18 cellular contexts compared by ENCODE assay signal in the genomic region with DNA sequence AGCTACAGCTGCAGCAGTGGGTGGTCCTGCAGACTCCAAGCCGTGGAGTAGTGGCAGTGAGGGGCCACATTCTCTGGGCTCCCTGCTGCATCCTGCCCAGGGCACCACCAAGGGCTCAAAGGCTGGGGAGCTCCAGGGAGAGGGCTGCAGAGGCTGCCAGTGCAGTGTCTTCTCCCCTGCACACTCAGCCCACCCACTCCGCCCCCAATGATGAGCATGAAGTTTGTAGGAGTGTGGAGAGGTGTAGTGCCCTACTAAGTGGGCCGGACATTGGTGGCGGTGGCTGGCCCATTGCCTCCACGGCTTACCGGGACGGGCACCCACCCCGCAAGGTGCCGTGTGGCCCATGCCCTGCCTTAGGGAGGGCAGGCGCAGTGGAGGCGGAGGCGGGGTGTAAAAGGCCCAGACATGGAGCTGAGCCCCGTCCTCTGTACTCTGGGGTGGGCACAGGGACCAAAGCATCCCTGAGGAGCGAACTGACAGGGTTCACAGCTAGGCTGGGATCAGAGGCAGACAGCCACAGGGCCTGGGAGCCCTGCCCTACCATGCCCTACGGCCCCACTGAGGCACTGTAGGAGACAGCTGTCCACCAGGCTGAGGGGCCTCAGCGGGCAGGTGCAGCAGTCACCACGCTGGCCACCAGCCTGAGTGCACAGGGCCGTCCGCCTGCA. TPM values are rescaled to one million over a fixed set of nuclear protein-coding genes. Genes with fewer than 3 reads are reported as not detected.
DNase-seq lines count a peak whose midpoint lies in the region; ATAC-seq, FAIRE-seq and TF ChIP-seq lines count a peak whose summit lies in the region.
"Had no signal": no experiment of that assay in that cellular context is flagged by ENCODE, and none has a peak within 500 bp of the region (broad histone marks: within the 10 kb centered on the region; RNA-seq: fewer than 3 reads in every experiment).

No MANE protein-coding gene starts in this region.

- H3K27ac ChIP-seq in ascending aorta (peak overlapping the region; percentile 26 to 56), HepG2 (ENCODE audit: extremely low read length, insufficient read depth, low read length) (no peak overlapping the region), upper lobe of right lung (no peak overlapping the region)
- H3K27ac ChIP-seq: A549, PC-9 had no signal

- no TSS peak for BruUV-seq in HepG2 (replicated peaks; lab: Mats Ljungman, UMichigan)

- H4K20me1 ChIP-seq in HepG2 (ENCODE audit: insufficient read depth, low read length), result no peaks in the 10 kb centered on the region; the same call in 1 of the 2 replicates

- no peak overlapping the region for H3K4me3 ChIP-seq in BE2C (ENCODE audit: low read depth, low read length)
- H3K4me3 ChIP-seq in ascending aorta, result no peak overlapping the region
- no peak overlapping the region for H3K4me3 ChIP-seq in HepG2 (replicated peaks in 1 of 3; ENCODE audit: insufficient read depth in 1 of 3, low read depth in 2 of 3, low read length in 3 of 3)
- no peak overlapping the region for H3K4me3 ChIP-seq in upper lobe of right lung
- H3K4me3 ChIP-seq: A549, PC-9 had no signal

- FAIRE-seq in HepG2 (lab: Jason Lieb, UNC), result no peak
- FAIRE-seq: A549, G401.6, GM12892, GM19239 had no signal

- POLR2A ChIA-PET in HepG2 (lab: Yijun Ruan, JAX), result no interaction called here

- no peak overlapping the region for H3K4me2 ChIP-seq in HepG2 (ENCODE audit: low read depth, low read length)
- H3K4me2 ChIP-seq: A549, PC-9 had no signal

- H3K4me1 ChIP-seq in BE2C (peaks cover 72% of the 10 kb centered on the region), ascending aorta (peaks cover 24 to 56% of the 10 kb centered on the region in 2 donors), HepG2 (ENCODE audit: insufficient read depth, low read length) (peaks cover 43% of the 10 kb centered on the region), upper lobe of right lung (peaks cover 44% of the 10 kb centered on the region)
- H3K4me1 ChIP-seq: A549 had no signal

- no peaks in the 10 kb centered on the region for H3K27me3 ChIP-seq in BE2C
- H3K27me3 ChIP-seq in ascending aorta, result no peaks in the 10 kb centered on the region
- 0 out of 5 replicates have a peak, but pooled peaks cover 0 to 1% of the 10 kb centered on the region in 2 experiments for H3K27me3 ChIP-seq in HepG2 (ENCODE audit: control insufficient read depth in 1 of 2, insufficient read depth in 2 of 2, low read length in 2 of 2)
- no peaks in the 10 kb centered on the region for H3K27me3 ChIP-seq in upper lobe of right lung

- CTCF ChIA-PET in HepG2 (lab: Yijun Ruan, JAX; ENCODE audit: low intra/inter-chr PET ratio, low total read pairs), result no interaction called here

- no peak overlapping the region for H3K9ac ChIP-seq in HepG2 (ENCODE audit: insufficient read depth, low read depth, low read length)

- H3K79me2 ChIP-seq in HepG2 (ENCODE audit: insufficient read depth, low read length), result peaks cover 3% of the 10 kb centered on the region

- WGBS in HepG2 (ENCODE audit: low lambda C conversion rate), result 95% methylated on average over 11 of the region's 19 CpGs

- ATAC-seq in HepG2 (no peak), upper lobe of right lung (no peak)

- in situ Hi-C loops in HepG2 (cut with HindIII; ENCODE audit: extremely low pct_ligation_motif_present, low pct_unique_long_range_greater_than_20kb), result no loop called here

- peak; percentile 10 for DNase-seq in BE2C
- DNase-seq in ascending aorta (ENCODE audit: low spot score in 2 of 2), result no peak
- no peak for DNase-seq in HepG2 (ENCODE audit: low spot score)
- DNase-seq in posterior vena cava (ENCODE audit: low spot score), result peak; percentile 56
- DNase-seq in foreskin melanocyte, result no peak
- DNase-seq in DMS 273 treated with DMSO at 0.1 percent for 48 hours (lab: John Stamatoyannopoulos, UW), result no peak
- DNase-seq in upper lobe of right lung, result no peak
- no peak for DNase-seq in activated CD4-positive, CD25-positive, alpha-beta regulatory T cell (lab: John Stamatoyannopoulos, UW)
- DNase-seq: CD4-positive, CD25-positive, alpha-beta regulatory T cell; KG1; NCI-H1092 treated with DMSO at 0.1 percent for 48 hours; NCI-H1694 treated with DMSO at 0.1 percent for 48 hours; NCI-H774; PC-9 had no signal

- no peak for TF ChIP-seq POLR2A in HepG2 (IDR thresholded peaks at IDR 0.05; ENCODE audit: insufficient read depth in 1 of 2, low read depth in 2 of 2, low read length in 2 of 2)

- TF ChIP-seq EP300 in HepG2 (IDR thresholded peaks at IDR 0.05; ENCODE audit: low read depth in 2 of 2, low read length in 2 of 2), result no peak
- no peak for TF ChIP-seq EP300 in HepG2 (CRISPR knock-in tag; IDR thresholded peaks at IDR 0.05; ENCODE audit: borderline replicate concordance)

- no peak for TF ChIP-seq RAD21 in HepG2 (CRISPR knock-in tag; IDR thresholded peaks at IDR 0.05)

- H3K9me3 ChIP-seq in BE2C (no peaks in the 10 kb centered on the region; the same call in 1 of the 2 replicates), ascending aorta (no peaks in the 10 kb centered on the region), HepG2 (ENCODE audit: low read length) (no peaks in the 10 kb centered on the region), upper lobe of right lung (no peaks in the 10 kb centered on the region)
- H3K9me3 ChIP-seq: A549 had no signal

- H2AFZ ChIP-seq in HepG2 (ENCODE audit: low read length), result no peak overlapping the region
- H2AFZ ChIP-seq: PC-9 had no signal

- H3K36me3 ChIP-seq in BE2C (peaks cover 14% of the 10 kb centered on the region), ascending aorta (no peaks in the 10 kb centered on the region), HepG2 (replicated peaks in 1 of 2; ENCODE audit: control insufficient read depth in 1 of 2, insufficient read depth in 2 of 2, low read length in 2 of 2) (0 out of 5 replicates have a peak, but pooled peaks cover 0 to under 1% of the 10 kb centered on the region in 2 experiments), upper lobe of right lung (no peaks in the 10 kb centered on the region)

- TF ChIP-seq CTCF in BE2C (IDR thresholded peaks at IDR 0.05; ENCODE audit: low read depth, low read length) (no peak), ascending aorta (IDR thresholded peaks at IDR 0.05) (no peak), HepG2 (CRISPR knock-in tag; IDR thresholded peaks at IDR 0.05) (no peak), upper lobe of right lung (IDR thresholded peaks at IDR 0.05) (no peak)

- intact Hi-C loops in ascending aorta (cut with DNase I), result loop anchor here (2.0 kb wide), 1 partner anchor 19 kb away; the partner anchor contains the start of gene ARVCF
- intact Hi-C loops in HepG2 (cut with micrococcal nuclease; ENCODE audit: unreplicated experiment), result no loop called here
- intact Hi-C loops in posterior vena cava (cut with DNase I), result no loop called here
- intact Hi-C loops in upper lobe of right lung (cut with DNase I), result no loop called here

RNA-seq across cellular contexts. Expression of gene ARVCF, which starts 18.9 kb away (rescaled TPM):
- polyA plus RNA-seq in BE2C (2012; ENCODE audit: insufficient read depth, insufficient read length, low read depth), result 335 TPM
- total RNA-seq in ascending aorta, result 252 TPM
- total RNA-seq in HepG2 (2016; rRNA removed; fragmentation: Illumina TruSeq; extraction: Trizol), result 10.4 and 17.7 TPM in 2 replicates
- total RNA-seq in HepG2 (2016; cell fraction: cytosol; rRNA removed; fragmentation: Illumina TruSeq; extraction: Trizol; ENCODE audit: low read depth), result 3.9 and 4.0 TPM in 2 replicates
- 8.1 and 18.0 TPM in 2 replicates for total RNA-seq in HepG2 (2016; cell fraction: insoluble cytoplasmic fraction; rRNA removed; fragmentation: Illumina TruSeq; extraction: Trizol)
- total RNA-seq in HepG2 (2016; cell fraction: membrane; rRNA removed; fragmentation: Illumina TruSeq; extraction: Trizol), result 3.8 and 4.0 TPM in 2 replicates
- 20.2 and 20.4 TPM in 2 replicates for total RNA-seq in HepG2 (2016; cell fraction: nucleus; rRNA removed; fragmentation: Illumina TruSeq; extraction: Trizol)
- 16.4 and 23.8 TPM in 2 replicates for polyA plus RNA-seq in HepG2 (2011; rRNA removed)
- polyA plus RNA-seq in HepG2 (2011; cell fraction: cytosol; rRNA removed), result 8.4 and 13.1 TPM in 2 replicates
- 152 and 182 TPM in 2 replicates for polyA plus RNA-seq in HepG2 (2011; cell fraction: nucleus; rRNA removed)
- 11.1 and 12.4 TPM in 2 replicates for polyA plus RNA-seq in HepG2 (2012)
- polyA plus RNA-seq in HepG2 (2016; cell fraction: cytosol; fragmentation: Illumina TruSeq; extraction: Trizol; ENCODE audit: low read depth), result 0.99 and 1.4 TPM in 2 replicates
- polyA plus RNA-seq in HepG2 (2016; cell fraction: insoluble cytoplasmic fraction; fragmentation: Illumina TruSeq; extraction: Trizol; ENCODE audit: low read depth), result 8.5 and 10.9 TPM in 2 replicates
- polyA plus RNA-seq in HepG2 (2016; cell fraction: membrane; fragmentation: Illumina TruSeq; extraction: Trizol; ENCODE audit: low read depth), result 2.0 and 2.3 TPM in 2 replicates
- polyA plus RNA-seq in HepG2 (2016; cell fraction: nucleus; fragmentation: Illumina TruSeq; extraction: Trizol; ENCODE audit: insufficient read depth, low read depth), result 42.2 and 48.6 TPM in 2 replicates
- polyA minus RNA-seq in HepG2 (2011; rRNA and poly(A)+ RNA removed; ENCODE audit: low replicate concordance), result 1.2 and 26.6 TPM in 2 replicates
- 9.2 and 12.0 TPM in 2 replicates for polyA minus RNA-seq in HepG2 (2011; cell fraction: cytosol; rRNA and poly(A)+ RNA removed)
- polyA minus RNA-seq in HepG2 (2011; cell fraction: nucleus; rRNA and poly(A)+ RNA removed), result 28.6 and 29.7 TPM in 2 replicates
- total RNA-seq in posterior vena cava, result 10 to 100 TPM; 20.1 to 21.3 TPM
- total RNA-seq in upper lobe of right lung, result 25.4 TPM

RNA-seq across cellular contexts. Expression of gene TANGO2, which starts 23.2 kb away (rescaled TPM):
- 8.0 TPM for polyA plus RNA-seq in BE2C (2012; ENCODE audit: insufficient read depth, insufficient read length, low read depth)
- 26.3 TPM for total RNA-seq in ascending aorta
- 12.1 and 12.9 TPM in 2 replicates for total RNA-seq in HepG2 (2016; rRNA removed; fragmentation: Illumina TruSeq; extraction: Trizol)
- 7.0 and 7.5 TPM in 2 replicates for total RNA-seq in HepG2 (2016; cell fraction: cytosol; rRNA removed; fragmentation: Illumina TruSeq; extraction: Trizol; ENCODE audit: low read depth)
- 11.8 and 12.2 TPM in 2 replicates for total RNA-seq in HepG2 (2016; cell fraction: insoluble cytoplasmic fraction; rRNA removed; fragmentation: Illumina TruSeq; extraction: Trizol)
- 17.5 and 20.9 TPM in 2 replicates for total RNA-seq in HepG2 (2016; cell fraction: membrane; rRNA removed; fragmentation: Illumina TruSeq; extraction: Trizol)
- total RNA-seq in HepG2 (2016; cell fraction: nucleus; rRNA removed; fragmentation: Illumina TruSeq; extraction: Trizol), result 7.2 and 10.6 TPM in 2 replicates
- 14.8 and 20.8 TPM in 2 replicates for polyA plus RNA-seq in HepG2 (2011; rRNA removed)
- 17.4 and 18.3 TPM in 2 replicates for polyA plus RNA-seq in HepG2 (2011; cell fraction: cytosol; rRNA removed)
- polyA plus RNA-seq in HepG2 (2011; cell fraction: nucleus; rRNA removed), result 24.2 and 25.5 TPM in 2 replicates
- 5.0 and 9.6 TPM in 2 replicates for polyA plus RNA-seq in HepG2 (2012)
- polyA plus RNA-seq in HepG2 (2016; cell fraction: cytosol; fragmentation: Illumina TruSeq; extraction: Trizol; ENCODE audit: low read depth), result 8.1 TPM in 2 replicates
- 10.1 and 14.2 TPM in 2 replicates for polyA plus RNA-seq in HepG2 (2016; cell fraction: insoluble cytoplasmic fraction; fragmentation: Illumina TruSeq; extraction: Trizol; ENCODE audit: low read depth)
- 14.1 and 15.1 TPM in 2 replicates for polyA plus RNA-seq in HepG2 (2016; cell fraction: membrane; fragmentation: Illumina TruSeq; extraction: Trizol; ENCODE audit: low read depth)
- polyA plus RNA-seq in HepG2 (2016; cell fraction: nucleus; fragmentation: Illumina TruSeq; extraction: Trizol; ENCODE audit: insufficient read depth, low read depth), result 17.4 and 18.4 TPM in 2 replicates
- 34.8 and 39.9 TPM in 2 replicates for polyA minus RNA-seq in HepG2 (2011; rRNA and poly(A)+ RNA removed; ENCODE audit: low replicate concordance)
- 9.8 and 10.9 TPM in 2 replicates for polyA minus RNA-seq in HepG2 (2011; cell fraction: cytosol; rRNA and poly(A)+ RNA removed)
- polyA minus RNA-seq in HepG2 (2011; cell fraction: nucleus; rRNA and poly(A)+ RNA removed), result 8.9 and 9.0 TPM in 2 replicates
- 10 to 100 TPM; 28.4 to 31.1 TPM for total RNA-seq in posterior vena cava
- 37.8 TPM for total RNA-seq in upper lobe of right lung

RNA-seq across cellular contexts. Expression of gene TXNRD2, which starts 56.1 kb away (rescaled TPM):
- polyA plus RNA-seq in BE2C (2012; ENCODE audit: insufficient read depth, insufficient read length, low read depth), result 46.2 TPM
- 46.0 TPM for total RNA-seq in ascending aorta
- 16.4 and 18.6 TPM in 2 replicates for total RNA-seq in HepG2 (2016; rRNA removed; fragmentation: Illumina TruSeq; extraction: Trizol)
- total RNA-seq in HepG2 (2016; cell fraction: cytosol; rRNA removed; fragmentation: Illumina TruSeq; extraction: Trizol; ENCODE audit: low read depth), result 4.6 and 5.3 TPM in 2 replicates
- 16.6 and 20.5 TPM in 2 replicates for total RNA-seq in HepG2 (2016; cell fraction: insoluble cytoplasmic fraction; rRNA removed; fragmentation: Illumina TruSeq; extraction: Trizol)
- total RNA-seq in HepG2 (2016; cell fraction: membrane; rRNA removed; fragmentation: Illumina TruSeq; extraction: Trizol), result 7.4 and 8.1 TPM in 2 replicates
- total RNA-seq in HepG2 (2016; cell fraction: nucleus; rRNA removed; fragmentation: Illumina TruSeq; extraction: Trizol), result 17.3 and 19.7 TPM in 2 replicates
- polyA plus RNA-seq in HepG2 (2011; rRNA removed), result 17.5 and 23.4 TPM in 2 replicates
- 11.8 and 19.6 TPM in 2 replicates for polyA plus RNA-seq in HepG2 (2011; cell fraction: cytosol; rRNA removed)
- 74.7 and 94.3 TPM in 2 replicates for polyA plus RNA-seq in HepG2 (2011; cell fraction: nucleus; rRNA removed)
- 11.2 and 13.2 TPM in 2 replicates for polyA plus RNA-seq in HepG2 (2012)
- 3.6 and 4.0 TPM in 2 replicates for polyA plus RNA-seq in HepG2 (2016; cell fraction: cytosol; fragmentation: Illumina TruSeq; extraction: Trizol; ENCODE audit: low read depth)
- polyA plus RNA-seq in HepG2 (2016; cell fraction: insoluble cytoplasmic fraction; fragmentation: Illumina TruSeq; extraction: Trizol; ENCODE audit: low read depth), result 17.8 and 20.1 TPM in 2 replicates
- polyA plus RNA-seq in HepG2 (2016; cell fraction: membrane; fragmentation: Illumina TruSeq; extraction: Trizol; ENCODE audit: low read depth), result 5.9 and 6.5 TPM in 2 replicates
- 34.4 and 34.7 TPM in 2 replicates for polyA plus RNA-seq in HepG2 (2016; cell fraction: nucleus; fragmentation: Illumina TruSeq; extraction: Trizol; ENCODE audit: insufficient read depth, low read depth)
- 28.2 and 29.9 TPM in 2 replicates for polyA minus RNA-seq in HepG2 (2011; rRNA and poly(A)+ RNA removed; ENCODE audit: low replicate concordance)
- polyA minus RNA-seq in HepG2 (2011; cell fraction: cytosol; rRNA and poly(A)+ RNA removed), result 10.6 and 12.9 TPM in 2 replicates
- 24.5 and 27.3 TPM in 2 replicates for polyA minus RNA-seq in HepG2 (2011; cell fraction: nucleus; rRNA and poly(A)+ RNA removed)
- total RNA-seq in posterior vena cava, result 10 to 100 TPM; 13.9 to 19.2 TPM
- total RNA-seq in upper lobe of right lung, result 40.7 TPM

RNA-seq across cellular contexts. Expression of gene COMT, which starts 56.1 kb away (rescaled TPM):
- polyA plus RNA-seq in BE2C (2012; ENCODE audit: insufficient read depth, insufficient read length, low read depth), result 286 TPM
- total RNA-seq in ascending aorta (150 TPM), HepG2 (2016; rRNA removed; fragmentation: Illumina TruSeq; extraction: Trizol) (144 and 162 TPM in 2 replicates), posterior vena cava (10 to 100 TPM; 81.7 to 95.4 TPM), upper lobe of right lung (175 TPM)
- total RNA-seq in HepG2 (2016; cell fraction: cytosol; rRNA removed; fragmentation: Illumina TruSeq; extraction: Trizol; ENCODE audit: low read depth), result 44.0 and 61.5 TPM in 2 replicates
- 127 and 167 TPM in 2 replicates for total RNA-seq in HepG2 (2016; cell fraction: insoluble cytoplasmic fraction; rRNA removed; fragmentation: Illumina TruSeq; extraction: Trizol)
- 60.4 and 90.3 TPM in 2 replicates for total RNA-seq in HepG2 (2016; cell fraction: membrane; rRNA removed; fragmentation: Illumina TruSeq; extraction: Trizol)
- total RNA-seq in HepG2 (2016; cell fraction: nucleus; rRNA removed; fragmentation: Illumina TruSeq; extraction: Trizol), result 92.2 and 95.4 TPM in 2 replicates
- polyA plus RNA-seq in HepG2 (2011; rRNA removed), result 156 and 194 TPM in 2 replicates
- polyA plus RNA-seq in HepG2 (2011; cell fraction: cytosol; rRNA removed), result 185 and 260 TPM in 2 replicates
- polyA plus RNA-seq in HepG2 (2011; cell fraction: nucleus; rRNA removed), result 192 TPM in 2 replicates
- polyA plus RNA-seq in HepG2 (2012), result 90.6 and 123 TPM in 2 replicates
- polyA plus RNA-seq in HepG2 (2016; cell fraction: cytosol; fragmentation: Illumina TruSeq; extraction: Trizol; ENCODE audit: low read depth), result 59.9 and 87.6 TPM in 2 replicates
- polyA plus RNA-seq in HepG2 (2016; cell fraction: insoluble cytoplasmic fraction; fragmentation: Illumina TruSeq; extraction: Trizol; ENCODE audit: low read depth), result 139 and 159 TPM in 2 replicates
- polyA plus RNA-seq in HepG2 (2016; cell fraction: membrane; fragmentation: Illumina TruSeq; extraction: Trizol; ENCODE audit: low read depth), result 62.3 and 85.6 TPM in 2 replicates
- polyA plus RNA-seq in HepG2 (2016; cell fraction: nucleus; fragmentation: Illumina TruSeq; extraction: Trizol; ENCODE audit: insufficient read depth, low read depth), result 155 and 158 TPM in 2 replicates
- polyA minus RNA-seq in HepG2 (2011; rRNA and poly(A)+ RNA removed; ENCODE audit: low replicate concordance), result 32.2 and 191 TPM in 2 replicates
- polyA minus RNA-seq in HepG2 (2011; cell fraction: cytosol; rRNA and poly(A)+ RNA removed), result 76.6 and 84.9 TPM in 2 replicates
- polyA minus RNA-seq in HepG2 (2011; cell fraction: nucleus; rRNA and poly(A)+ RNA removed), result 33.6 and 36.1 TPM in 2 replicates

Comparison
In these comparisons a context has a peak if more than half of its experiments do, and no peak if none do; other contexts are left out.
1. DNase-seq: peak in BE2C (single experiment) and posterior vena cava (single experiment); none in ascending aorta (0 of 2), HepG2 (single experiment), foreskin melanocyte (single experiment), DMS 273 treated with DMSO at 0.1 percent for 48 hours (single experiment), upper lobe of right lung (single experiment) and activated CD4-positive, CD25-positive, alpha-beta regulatory T cell (0 of 4).
2. H3K27ac ChIP-seq: peak in ascending aorta (2 of 2); none in HepG2 (single experiment) and upper lobe of right lung (single experiment).